Comparison of ENCODE assay signal across 1 cellular context in the genomic region with DNA sequence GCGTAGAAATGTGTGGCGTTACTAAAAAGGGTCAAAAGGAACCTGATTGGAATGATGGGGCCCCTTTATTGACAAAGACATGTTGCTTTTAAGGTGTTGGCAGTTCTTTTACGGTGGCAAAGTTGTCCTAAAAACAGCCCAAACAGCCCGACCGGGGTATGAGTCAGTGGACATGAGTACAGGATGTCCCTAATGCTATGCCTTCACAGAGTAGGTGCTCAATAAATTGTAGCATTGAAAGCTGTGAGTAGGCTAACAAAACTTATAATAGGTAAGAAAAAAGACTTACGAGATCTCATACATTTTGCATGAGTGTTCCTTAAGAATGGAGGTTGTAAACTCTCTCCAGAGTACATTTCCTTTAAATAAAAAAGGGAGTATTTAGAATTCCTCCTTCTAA.
TF ChIP-seq lines count a peak whose summit lies in the region.

No MANE protein-coding gene starts in this region.

TF ChIP-seq in K562, 482 proteins besides CTCF, POLR2A, EP300 and RAD21 (continued from another document):
- TF ChIP-seq, protein P1, sequence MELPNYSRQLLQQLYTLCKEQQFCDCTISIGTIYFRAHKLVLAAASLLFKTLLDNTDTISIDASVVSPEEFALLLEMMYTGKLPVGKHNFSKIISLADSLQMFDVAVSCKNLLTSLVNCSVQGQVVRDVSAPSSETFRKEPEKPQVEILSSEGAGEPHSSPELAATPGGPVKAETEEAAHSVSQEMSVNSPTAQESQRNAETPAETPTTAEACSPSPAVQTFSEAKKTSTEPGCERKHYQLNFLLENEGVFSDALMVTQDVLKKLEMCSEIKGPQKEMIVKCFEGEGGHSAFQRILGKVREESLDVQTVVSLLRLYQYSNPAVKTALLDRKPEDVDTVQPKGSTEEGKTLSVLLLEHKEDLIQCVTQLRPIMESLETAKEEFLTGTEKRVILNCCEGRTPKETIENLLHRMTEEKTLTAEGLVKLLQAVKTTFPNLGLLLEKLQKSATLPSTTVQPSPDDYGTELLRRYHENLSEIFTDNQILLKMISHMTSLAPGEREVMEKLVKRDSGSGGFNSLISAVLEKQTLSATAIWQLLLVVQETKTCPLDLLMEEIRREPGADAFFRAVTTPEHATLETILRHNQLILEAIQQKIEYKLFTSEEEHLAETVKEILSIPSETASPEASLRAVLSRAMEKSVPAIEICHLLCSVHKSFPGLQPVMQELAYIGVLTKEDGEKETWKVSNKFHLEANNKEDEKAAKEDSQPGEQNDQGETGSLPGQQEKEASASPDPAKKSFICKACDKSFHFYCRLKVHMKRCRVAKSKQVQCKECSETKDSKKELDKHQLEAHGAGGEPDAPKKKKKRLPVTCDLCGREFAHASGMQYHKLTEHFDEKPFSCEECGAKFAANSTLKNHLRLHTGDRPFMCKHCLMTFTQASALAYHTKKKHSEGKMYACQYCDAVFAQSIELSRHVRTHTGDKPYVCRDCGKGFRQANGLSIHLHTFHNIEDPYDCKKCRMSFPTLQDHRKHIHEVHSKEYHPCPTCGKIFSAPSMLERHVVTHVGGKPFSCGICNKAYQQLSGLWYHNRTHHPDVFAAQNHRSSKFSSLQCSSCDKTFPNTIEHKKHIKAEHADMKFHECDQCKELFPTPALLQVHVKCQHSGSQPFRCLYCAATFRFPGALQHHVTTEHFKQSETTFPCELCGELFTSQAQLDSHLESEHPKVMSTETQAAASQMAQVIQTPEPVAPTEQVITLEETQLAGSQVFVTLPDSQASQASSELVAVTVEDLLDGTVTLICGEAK (IDR thresholded peaks at IDR 0.05): no peak
- TF ChIP-seq, protein P1 (CRISPR knock-in tag; IDR thresholded peaks at IDR 0.05): no peak
- TF ChIP-seq ARID1B (IDR thresholded peaks at IDR 0.05): no peak
TF ChIP-seq in K562: peak in this region for 0.
